In the genomic region with DNA sequence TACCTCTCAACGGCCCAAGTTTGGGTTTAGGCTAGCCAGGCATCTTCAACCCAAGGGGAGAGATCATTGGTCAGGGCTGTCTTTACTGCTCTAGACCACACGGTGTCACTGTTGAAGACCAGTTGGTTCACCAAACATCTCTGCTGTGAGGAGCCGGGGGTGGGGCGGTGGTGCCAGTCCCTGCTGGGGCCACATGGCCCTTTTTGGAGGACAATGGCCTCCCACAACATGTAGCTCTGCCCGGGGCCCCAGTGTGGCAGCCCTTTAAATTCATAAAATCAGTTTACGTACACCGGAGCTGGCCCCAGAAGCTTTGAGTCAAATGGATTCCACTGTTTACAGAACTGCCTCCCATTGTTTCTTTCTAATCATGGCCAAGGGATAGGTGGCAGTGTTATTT, we compare ENCODE assay signal across 1 cellular context.
TF ChIP-seq lines count a peak whose summit lies in the region.

No MANE protein-coding gene starts in this region.

TF ChIP-seq in IMR-90, 13 proteins besides CTCF, POLR2A, EP300 and RAD21:
- TF ChIP-seq MXI1 (IDR thresholded peaks at IDR 0.05; ENCODE audit: borderline replicate concordance, low read depth, low read length) (no peak), FOS (IDR thresholded peaks at IDR 0.05; ENCODE audit: low read depth, low read length) (no peak), SMC3 (IDR thresholded peaks at IDR 0.05; ENCODE audit: low read depth, low read length) (peak; percentile 61), MAZ (IDR thresholded peaks at IDR 0.05; ENCODE audit: borderline replicate concordance, low read depth, low read length) (no peak), MAFK (IDR thresholded peaks at IDR 0.05; ENCODE audit: low read depth, low read length) (no peak), CEBPB (IDR thresholded peaks at IDR 0.05; ENCODE audit: low read depth, low read length) (no peak), BHLHE40 (IDR thresholded peaks at IDR 0.05; ENCODE audit: low read depth, low read length) (no peak)
- TF ChIP-seq, protein P1, sequence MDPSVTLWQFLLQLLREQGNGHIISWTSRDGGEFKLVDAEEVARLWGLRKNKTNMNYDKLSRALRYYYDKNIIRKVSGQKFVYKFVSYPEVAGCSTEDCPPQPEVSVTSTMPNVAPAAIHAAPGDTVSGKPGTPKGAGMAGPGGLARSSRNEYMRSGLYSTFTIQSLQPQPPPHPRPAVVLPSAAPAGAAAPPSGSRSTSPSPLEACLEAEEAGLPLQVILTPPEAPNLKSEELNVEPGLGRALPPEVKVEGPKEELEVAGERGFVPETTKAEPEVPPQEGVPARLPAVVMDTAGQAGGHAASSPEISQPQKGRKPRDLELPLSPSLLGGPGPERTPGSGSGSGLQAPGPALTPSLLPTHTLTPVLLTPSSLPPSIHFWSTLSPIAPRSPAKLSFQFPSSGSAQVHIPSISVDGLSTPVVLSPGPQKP (IDR thresholded peaks at IDR 0.05; ENCODE audit: borderline replicate concordance, low read depth, low read length), result no peak
